8 cellular contexts compared by ENCODE assay signal in genomic region chr2:5365871-5366461, GRCh38.
DNase-seq lines count a peak whose midpoint lies in the region; ATAC-seq and TF ChIP-seq lines count a peak whose summit lies in the region.

No MANE protein-coding gene starts in this region.

- no peaks in the 10 kb centered on the region for H3K9me3 Mint-ChIP-seq in mesothelial cell of epicardium

- H3K27me3 ChIP-seq in DND-41 (ENCODE audit: insufficient read depth, low read length, poor library complexity) (no peaks in the 10 kb centered on the region), thyroid gland (no peaks in the 10 kb centered on the region)

- TF ChIP-seq CTCF in DND-41 (IDR thresholded peaks at IDR 0.05; ENCODE audit: borderline replicate concordance, extremely low read depth, low read length, poor library complexity, severe bottlenecking) (peak; percentile 63), choroid plexus epithelial cell (conservative IDR thresholded peaks at IDR 0.05; ENCODE audit: low read depth, low read length) (peak; percentile 94), mesothelial cell of epicardium (IDR thresholded peaks at IDR 0.05; ENCODE audit: unreplicated experiment) (peak; percentile 98), thyroid gland (IDR thresholded peaks at IDR 0.05) (peak; percentile 59 to 91 (median 80))

- no peak overlapping the region for H3K9ac ChIP-seq in DND-41 (ENCODE audit: low read depth, low read length)

- intact Hi-C loops in thyroid gland (cut with DNase I) = loop anchor here (10.0 kb wide), 1 partner anchor 1401 kb away; no protein-coding TSS in a partner anchor

- H3K27ac ChIP-seq in DND-41 (ENCODE audit: low read length) = no peak overlapping the region
- H3K27ac ChIP-seq in thyroid gland = no peak overlapping the region

- H3K36me3 Mint-ChIP-seq in mesothelial cell of epicardium = no peaks in the 10 kb centered on the region

- H3K4me1 ChIP-seq in DND-41 (ENCODE audit: insufficient read depth, low read length) = no peaks in the 10 kb centered on the region
- H3K4me1 ChIP-seq in thyroid gland = no peaks in the 10 kb centered on the region

- H2AFZ ChIP-seq in DND-41 (ENCODE audit: low read depth, low read length) = no peak overlapping the region

- H4K20me1 ChIP-seq in DND-41 (ENCODE audit: insufficient read depth, low read length) = no peaks in the 10 kb centered on the region

- no peak overlapping the region for H3K4me3 ChIP-seq in DND-41 (ENCODE audit: low read depth in 1 of 2, low read length in 2 of 2)
- no peak overlapping the region for H3K4me3 ChIP-seq in choroid plexus epithelial cell (ENCODE audit: low read depth, low read length)
- no peak overlapping the region for H3K4me3 ChIP-seq in thyroid gland (replicated peaks in 1 of 3)

- no peak for TF ChIP-seq POLR2A in thyroid gland (IDR thresholded peaks at IDR 0.05)

- no peaks in the 10 kb centered on the region for H3K79me2 ChIP-seq in DND-41 (ENCODE audit: insufficient read depth, low read length)

- no peak overlapping the region for H3K27ac Mint-ChIP-seq in mesothelial cell of epicardium

- H3K36me3 ChIP-seq in DND-41 (ENCODE audit: insufficient read depth, low read length) (no peaks in the 10 kb centered on the region), thyroid gland (no peaks in the 10 kb centered on the region)

- H3K4me2 ChIP-seq in DND-41 (ENCODE audit: insufficient read depth, low read length) = no peak overlapping the region

- no peak overlapping the region for H3K4me3 Mint-ChIP-seq in mesothelial cell of epicardium

- ATAC-seq in DND-41 (ENCODE audit: insufficient read depth, low read depth) (peak; percentile 72), GM19467 (IDR thresholded peaks at IDR 0.05; ENCODE audit: unreplicated experiment) (peak; percentile 90), HG03571 (IDR thresholded peaks at IDR 0.05; ENCODE audit: unreplicated experiment) (peak; percentile 89)

- DNase-seq in DND-41 (peak; percentile 41), RPMI7951 (ENCODE audit: low read depth) (peak; percentile 3), choroid plexus epithelial cell (ENCODE audit: low read depth) (peak; percentile 78), mesothelial cell of epicardium (ENCODE audit: low spot score in 2 of 2, unreplicated experiment in 2 of 2) (peak; percentile 82 to 93), thyroid gland (peak; percentile 72 to 83), NCI-H2196 (lab: John Stamatoyannopoulos, UW; ENCODE audit: unreplicated experiment) (no peak)

- H3K9me3 ChIP-seq in DND-41 (ENCODE audit: insufficient read depth, low read length, severe bottlenecking) = no peaks in the 10 kb centered on the region
- no peaks in the 10 kb centered on the region for H3K9me3 ChIP-seq in thyroid gland

- peaks cover 34% of the 10 kb centered on the region for H3K4me1 Mint-ChIP-seq in mesothelial cell of epicardium

- 12 to 19% methylated on average over 20 of the region's 20 CpGs for WGBS in thyroid gland, 2 donors

- no peaks in the 10 kb centered on the region for H3K27me3 Mint-ChIP-seq in mesothelial cell of epicardium (ENCODE audit: low read depth)
